ENCODE assay signal across 1 cellular context in the genomic region with DNA sequence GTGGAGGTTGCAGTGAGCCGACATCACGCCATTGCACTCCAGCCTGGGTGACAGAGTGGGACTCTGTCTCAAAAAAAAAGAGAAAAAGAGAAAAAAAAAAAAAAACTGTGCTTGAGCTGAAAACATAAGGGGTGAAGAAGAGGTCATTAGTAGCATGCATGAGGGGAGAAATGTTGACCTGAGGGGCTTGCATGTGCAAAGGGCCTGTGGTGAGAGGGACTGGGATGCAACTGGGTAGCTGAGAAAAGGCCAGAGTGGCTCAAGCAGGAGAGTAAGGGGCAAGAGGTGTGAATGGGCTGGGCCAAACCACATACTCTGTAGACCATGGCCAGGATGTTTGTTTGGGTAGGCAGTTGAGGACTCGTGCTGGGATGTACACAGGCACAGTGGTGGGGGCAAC.
TF ChIP-seq lines count a peak whose summit lies in the region.

No MANE protein-coding gene starts in this region.

TF ChIP-seq in WTC11, 78 proteins besides CTCF, POLR2A, EP300 and RAD21:
- TF ChIP-seq HMGA2 (CRISPR knock-in tag; IDR thresholded peaks at IDR 0.05) (no peak), GTF2I (CRISPR knock-in tag; conservative IDR thresholded peaks at IDR 0.05) (no peak), ZNF219 (CRISPR knock-in tag; IDR thresholded peaks at IDR 0.05; ENCODE audit: borderline replicate concordance) (no peak), GABPB1 (CRISPR knock-in tag; IDR thresholded peaks at IDR 0.05) (no peak), CBFB (CRISPR knock-in tag; IDR thresholded peaks at IDR 0.05; ENCODE audit: low read depth) (no peak), TEAD4 (CRISPR knock-in tag; IDR thresholded peaks at IDR 0.05) (no peak), NR1H2 (CRISPR knock-in tag; IDR thresholded peaks at IDR 0.05) (no peak), FOXJ3 (CRISPR knock-in tag; IDR thresholded peaks at IDR 0.05; ENCODE audit: borderline replicate concordance) (no peak), ZNF232 (CRISPR knock-in tag; IDR thresholded peaks at IDR 0.05) (no peak), SMAD4 (CRISPR knock-in tag; IDR thresholded peaks at IDR 0.05) (no peak), IRF2 (CRISPR knock-in tag; IDR thresholded peaks at IDR 0.05; ENCODE audit: borderline replicate concordance, low read depth) (no peak), ELF4 (CRISPR knock-in tag; IDR thresholded peaks at IDR 0.05; ENCODE audit: low read depth) (no peak), ZNF396 (CRISPR knock-in tag; IDR thresholded peaks at IDR 0.05; ENCODE audit: borderline replicate concordance) (no peak), RORB (CRISPR knock-in tag; IDR thresholded peaks at IDR 0.05) (no peak)
- TF ChIP-seq, protein P1, sequence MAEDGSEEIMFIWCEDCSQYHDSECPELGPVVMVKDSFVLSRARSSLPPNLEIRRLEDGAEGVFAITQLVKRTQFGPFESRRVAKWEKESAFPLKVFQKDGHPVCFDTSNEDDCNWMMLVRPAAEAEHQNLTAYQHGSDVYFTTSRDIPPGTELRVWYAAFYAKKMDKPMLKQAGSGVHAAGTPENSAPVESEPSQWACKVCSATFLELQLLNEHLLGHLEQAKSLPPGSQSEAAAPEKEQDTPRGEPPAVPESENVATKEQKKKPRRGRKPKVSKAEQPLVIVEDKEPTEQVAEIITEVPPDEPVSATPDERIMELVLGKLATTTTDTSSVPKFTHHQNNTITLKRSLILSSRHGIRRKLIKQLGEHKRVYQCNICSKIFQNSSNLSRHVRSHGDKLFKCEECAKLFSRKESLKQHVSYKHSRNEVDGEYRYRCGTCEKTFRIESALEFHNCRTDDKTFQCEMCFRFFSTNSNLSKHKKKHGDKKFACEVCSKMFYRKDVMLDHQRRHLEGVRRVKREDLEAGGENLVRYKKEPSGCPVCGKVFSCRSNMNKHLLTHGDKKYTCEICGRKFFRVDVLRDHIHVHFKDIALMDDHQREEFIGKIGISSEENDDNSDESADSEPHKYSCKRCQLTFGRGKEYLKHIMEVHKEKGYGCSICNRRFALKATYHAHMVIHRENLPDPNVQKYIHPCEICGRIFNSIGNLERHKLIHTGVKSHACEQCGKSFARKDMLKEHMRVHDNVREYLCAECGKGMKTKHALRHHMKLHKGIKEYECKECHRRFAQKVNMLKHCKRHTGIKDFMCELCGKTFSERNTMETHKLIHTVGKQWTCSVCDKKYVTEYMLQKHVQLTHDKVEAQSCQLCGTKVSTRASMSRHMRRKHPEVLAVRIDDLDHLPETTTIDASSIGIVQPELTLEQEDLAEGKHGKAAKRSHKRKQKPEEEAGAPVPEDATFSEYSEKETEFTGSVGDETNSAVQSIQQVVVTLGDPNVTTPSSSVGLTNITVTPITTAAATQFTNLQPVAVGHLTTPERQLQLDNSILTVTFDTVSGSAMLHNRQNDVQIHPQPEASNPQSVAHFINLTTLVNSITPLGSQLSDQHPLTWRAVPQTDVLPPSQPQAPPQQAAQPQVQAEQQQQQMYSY (CRISPR knock-in tag; IDR thresholded peaks at IDR 0.05) = no peak
- TF ChIP-seq, protein P2, sequence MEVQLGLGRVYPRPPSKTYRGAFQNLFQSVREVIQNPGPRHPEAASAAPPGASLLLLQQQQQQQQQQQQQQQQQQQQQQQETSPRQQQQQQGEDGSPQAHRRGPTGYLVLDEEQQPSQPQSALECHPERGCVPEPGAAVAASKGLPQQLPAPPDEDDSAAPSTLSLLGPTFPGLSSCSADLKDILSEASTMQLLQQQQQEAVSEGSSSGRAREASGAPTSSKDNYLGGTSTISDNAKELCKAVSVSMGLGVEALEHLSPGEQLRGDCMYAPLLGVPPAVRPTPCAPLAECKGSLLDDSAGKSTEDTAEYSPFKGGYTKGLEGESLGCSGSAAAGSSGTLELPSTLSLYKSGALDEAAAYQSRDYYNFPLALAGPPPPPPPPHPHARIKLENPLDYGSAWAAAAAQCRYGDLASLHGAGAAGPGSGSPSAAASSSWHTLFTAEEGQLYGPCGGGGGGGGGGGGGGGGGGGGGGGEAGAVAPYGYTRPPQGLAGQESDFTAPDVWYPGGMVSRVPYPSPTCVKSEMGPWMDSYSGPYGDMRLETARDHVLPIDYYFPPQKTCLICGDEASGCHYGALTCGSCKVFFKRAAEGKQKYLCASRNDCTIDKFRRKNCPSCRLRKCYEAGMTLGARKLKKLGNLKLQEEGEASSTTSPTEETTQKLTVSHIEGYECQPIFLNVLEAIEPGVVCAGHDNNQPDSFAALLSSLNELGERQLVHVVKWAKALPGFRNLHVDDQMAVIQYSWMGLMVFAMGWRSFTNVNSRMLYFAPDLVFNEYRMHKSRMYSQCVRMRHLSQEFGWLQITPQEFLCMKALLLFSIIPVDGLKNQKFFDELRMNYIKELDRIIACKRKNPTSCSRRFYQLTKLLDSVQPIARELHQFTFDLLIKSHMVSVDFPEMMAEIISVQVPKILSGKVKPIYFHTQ (CRISPR knock-in tag; IDR thresholded peaks at IDR 0.05) = no peak
- TF ChIP-seq, protein P3, sequence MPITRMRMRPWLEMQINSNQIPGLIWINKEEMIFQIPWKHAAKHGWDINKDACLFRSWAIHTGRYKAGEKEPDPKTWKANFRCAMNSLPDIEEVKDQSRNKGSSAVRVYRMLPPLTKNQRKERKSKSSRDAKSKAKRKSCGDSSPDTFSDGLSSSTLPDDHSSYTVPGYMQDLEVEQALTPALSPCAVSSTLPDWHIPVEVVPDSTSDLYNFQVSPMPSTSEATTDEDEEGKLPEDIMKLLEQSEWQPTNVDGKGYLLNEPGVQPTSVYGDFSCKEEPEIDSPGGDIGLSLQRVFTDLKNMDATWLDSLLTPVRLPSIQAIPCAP (CRISPR knock-in tag; IDR thresholded peaks at IDR 0.05) = no peak
- TF ChIP-seq, protein P4, sequence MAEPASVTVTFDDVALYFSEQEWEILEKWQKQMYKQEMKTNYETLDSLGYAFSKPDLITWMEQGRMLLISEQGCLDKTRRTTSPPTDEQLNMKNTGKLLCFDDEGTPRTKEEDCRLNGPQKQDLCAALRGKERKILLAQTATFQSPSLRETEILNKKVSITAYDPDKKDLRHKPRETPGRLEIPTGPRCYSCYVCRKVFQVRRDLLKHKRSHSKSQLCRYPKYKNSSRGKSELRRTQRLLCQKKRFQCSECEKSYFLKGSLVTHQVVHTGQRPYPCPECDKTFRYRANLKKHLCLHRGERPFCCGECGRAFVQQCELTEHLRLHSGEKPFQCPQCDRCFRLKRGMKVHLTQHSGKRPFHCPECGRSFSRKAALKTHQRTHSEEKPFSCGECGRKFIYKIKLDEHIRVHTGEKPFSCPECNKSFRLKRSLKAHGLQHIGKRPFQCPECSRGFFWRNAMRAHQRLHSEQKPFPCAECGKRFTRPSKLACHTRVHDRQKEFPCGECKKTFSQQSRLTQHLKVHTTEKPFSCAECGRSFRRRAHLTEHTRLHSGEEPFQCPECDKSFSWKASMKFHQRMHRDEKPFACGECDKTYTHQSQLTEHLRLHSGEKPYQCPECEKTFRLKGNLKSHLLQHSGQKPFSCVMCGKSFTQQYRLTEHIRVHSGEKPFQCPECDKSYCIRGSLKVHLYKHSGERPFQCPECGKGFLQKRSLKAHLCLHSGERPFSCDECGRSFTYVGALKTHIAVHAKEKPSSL (CRISPR knock-in tag; conservative IDR thresholded peaks at IDR 0.05) = no peak
- TF ChIP-seq, protein P5, sequence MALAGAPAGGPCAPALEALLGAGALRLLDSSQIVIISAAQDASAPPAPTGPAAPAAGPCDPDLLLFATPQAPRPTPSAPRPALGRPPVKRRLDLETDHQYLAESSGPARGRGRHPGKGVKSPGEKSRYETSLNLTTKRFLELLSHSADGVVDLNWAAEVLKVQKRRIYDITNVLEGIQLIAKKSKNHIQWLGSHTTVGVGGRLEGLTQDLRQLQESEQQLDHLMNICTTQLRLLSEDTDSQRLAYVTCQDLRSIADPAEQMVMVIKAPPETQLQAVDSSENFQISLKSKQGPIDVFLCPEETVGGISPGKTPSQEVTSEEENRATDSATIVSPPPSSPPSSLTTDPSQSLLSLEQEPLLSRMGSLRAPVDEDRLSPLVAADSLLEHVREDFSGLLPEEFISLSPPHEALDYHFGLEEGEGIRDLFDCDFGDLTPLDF (CRISPR knock-in tag; IDR thresholded peaks at IDR 0.05) = no peak
